In the genomic region with DNA sequence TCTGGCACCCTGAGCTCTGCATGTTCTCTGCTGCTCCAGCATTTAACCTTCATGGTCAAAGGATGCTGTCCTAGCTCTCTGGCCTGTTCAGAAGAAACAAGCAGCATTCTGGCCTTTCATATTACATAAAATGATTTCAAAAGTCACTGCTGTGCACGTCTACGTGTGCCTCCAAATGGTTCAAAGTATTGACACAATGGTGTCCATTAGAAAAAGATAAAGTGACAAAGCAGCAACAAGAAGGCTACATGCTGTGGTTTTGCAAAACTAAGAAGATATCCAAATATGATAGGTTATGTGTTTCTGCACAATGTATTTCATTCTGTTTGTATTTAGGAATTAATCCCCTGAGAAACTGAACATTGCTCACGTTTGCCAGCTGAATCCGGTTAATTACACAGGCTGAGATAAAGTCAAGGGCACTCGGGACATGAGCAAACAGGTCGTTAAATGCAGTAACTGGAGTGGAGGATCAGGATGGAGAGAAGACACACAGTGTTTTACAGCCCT, we compare ENCODE assay signal across 19 cellular contexts.
A peak's percentile ranks its signal among the peaks of the same experiment; 100 is the strongest.
DNase-seq lines count a peak whose midpoint lies in the region; ATAC-seq, FAIRE-seq and TF ChIP-seq lines count a peak whose summit lies in the region.
"Had no signal": no experiment of that assay in that cellular context is flagged by ENCODE, and none has a peak within 500 bp of the region (broad histone marks: within the 10 kb centered on the region; RNA-seq: fewer than 3 reads in every experiment).

No MANE protein-coding gene starts in this region.

- peaks cover 6% of the 10 kb centered on the region for H3K27me3 Mint-ChIP-seq in activated CD4-positive, alpha-beta memory T cell treated with anti-CD3 and anti-CD28 coated beads, Interleukin-2, amount 10 ng/mL, durations not matched to agents 7 days and 5 days

- no peaks in the 10 kb centered on the region for H3K36me3 Mint-ChIP-seq in activated CD4-positive, alpha-beta memory T cell treated with anti-CD3 and anti-CD28 coated beads, Interleukin-2, amount 10 ng/mL, durations not matched to agents 7 days and 5 days (ENCODE audit: low read depth)
- H3K36me3 Mint-ChIP-seq: naive thymus-derived CD8-positive, alpha-beta T cell had no signal

- no peaks in the 10 kb centered on the region for H3K4me1 ChIP-seq in esophagus squamous epithelium
- H3K4me1 ChIP-seq: breast epithelium had no signal

- intact Hi-C loops in esophagus squamous epithelium (cut with DNase I): no loop called here

- CTCF ChIA-PET in activated CD4-positive, alpha-beta memory T cell treated with anti-CD3 and anti-CD28 coated beads, Interleukin-2, amount 10 ng/mL, durations not matched to agents 7 days and 5 days (lab: Charles Lee): no interaction called here

- no peaks in the 10 kb centered on the region for H3K27me3 ChIP-seq in esophagus squamous epithelium
- H3K27me3 ChIP-seq: breast epithelium, dorsolateral prefrontal cortex had no signal

- POLR2A ChIA-PET in activated CD4-positive, alpha-beta memory T cell treated with anti-CD3 and anti-CD28 coated beads, Interleukin-2, amount 10 ng/mL, durations not matched to agents 7 days and 5 days (lab: Charles Lee): no interaction called here

- no peak overlapping the region for H3K4me3 ChIP-seq in esophagus squamous epithelium
- H3K4me3 ChIP-seq: breast epithelium, dorsolateral prefrontal cortex had no signal

- no peak overlapping the region for H3K27ac Mint-ChIP-seq in activated CD4-positive, alpha-beta memory T cell treated with anti-CD3 and anti-CD28 coated beads, Interleukin-2, amount 10 ng/mL, durations not matched to agents 7 days and 5 days
- H3K27ac Mint-ChIP-seq: activated T-helper 1 cell treated with anti-CD3 and anti-CD28 coated beads, Interleukin-12 subunit alpha, Interleukin-12 subunit beta, Interleukin-2, Interleukin-4 antibody, amounts not matched to agents 30 ng/mL and 10 ng/mL and 1 ng/mL, durations not matched to agents 14 hours and 24 hours and 36 hours; naive thymus-derived CD8-positive, alpha-beta T cell had no signal

- WGBS in esophagus squamous epithelium, 2 donors: 29 to 30% methylated on average over 6 of the region's 6 CpGs

- H3K9me3 Mint-ChIP-seq in activated CD4-positive, alpha-beta memory T cell treated with anti-CD3 and anti-CD28 coated beads, Interleukin-2, amount 10 ng/mL, durations not matched to agents 7 days and 5 days: no peaks in the 10 kb centered on the region
- H3K9me3 Mint-ChIP-seq: activated T-helper 1 cell treated with anti-CD3 and anti-CD28 coated beads, Interleukin-12 subunit alpha, Interleukin-12 subunit beta, Interleukin-2, Interleukin-4 antibody, amounts not matched to agents 30 ng/mL and 10 ng/mL and 1 ng/mL, durations not matched to agents 14 hours and 24 hours and 36 hours; naive thymus-derived CD8-positive, alpha-beta T cell had no signal

- H3K27ac ChIP-seq in esophagus squamous epithelium: no peak overlapping the region
- H3K27ac ChIP-seq: breast epithelium, dorsolateral prefrontal cortex had no signal

- peak; percentile 100 for FAIRE-seq in D721Med (lab: Jason Lieb, UNC)
- FAIRE-seq: HTR-8/SVneo had no signal

- no peaks in the 10 kb centered on the region for H3K9me3 ChIP-seq in esophagus squamous epithelium
- H3K9me3 ChIP-seq: breast epithelium had no signal

- no peak overlapping the region for H3K4me3 Mint-ChIP-seq in activated CD4-positive, alpha-beta memory T cell treated with anti-CD3 and anti-CD28 coated beads, Interleukin-2, amount 10 ng/mL, durations not matched to agents 7 days and 5 days
- H3K4me3 Mint-ChIP-seq: activated T-helper 1 cell treated with anti-CD3 and anti-CD28 coated beads, Interleukin-12 subunit alpha, Interleukin-12 subunit beta, Interleukin-2, Interleukin-4 antibody, amounts not matched to agents 30 ng/mL and 10 ng/mL and 1 ng/mL, durations not matched to agents 14 hours and 24 hours and 36 hours; naive thymus-derived CD8-positive, alpha-beta T cell had no signal

- no peaks in the 10 kb centered on the region for H3K36me3 ChIP-seq in esophagus squamous epithelium
- H3K36me3 ChIP-seq: breast epithelium had no signal

- no peak for TF ChIP-seq POLR2A in esophagus squamous epithelium (IDR thresholded peaks at IDR 0.05)

- DNase-seq in D721Med (ENCODE audit: insufficient read length, low spot score): no peak
- DNase-seq in NCI-H1105 (lab: John Stamatoyannopoulos, UW): peak; percentile 82
- peak; percentile 31 to 39 for DNase-seq in NCI-H524 (lab: John Stamatoyannopoulos, UW)
- DNase-seq in left kidney (ENCODE audit: low read depth, low spot score): peak; percentile 59
- DNase-seq in esophagus squamous epithelium (lab: John Stamatoyannopoulos, UW): no peak
- DNase-seq in stimulated activated CD4-positive, alpha-beta T cell treated with anti-CD3 and anti-CD28 coated beads, Interleukin-4, amount 100 ng/mL, for 24 hours: no peak
- DNase-seq in activated CD4-positive, alpha-beta memory T cell treated with anti-CD3 and anti-CD28 coated beads, Interleukin-2, amount 10 ng/mL, durations not matched to agents 7 days and 5 days: no peak
- DNase-seq: activated CD8-positive, alpha-beta memory T cell treated with anti-CD3 and anti-CD28 coated beads for 24 hours; Calu3; dorsolateral prefrontal cortex; glutamatergic neuron; HCEC 1CT; naive thymus-derived CD8-positive, alpha-beta T cell; substantia nigra had no signal

- TF ChIP-seq CTCF in D721Med (IDR thresholded peaks at IDR 0.05; ENCODE audit: insufficient read depth, missing control alignments) (no peak), esophagus squamous epithelium (IDR thresholded peaks at IDR 0.05) (no peak)

- no peak for ATAC-seq in HG03432 (IDR thresholded peaks at IDR 0.05; ENCODE audit: unreplicated experiment)
- ATAC-seq: esophagus mucosa; naive thymus-derived CD8-positive, alpha-beta T cell had no signal

- H3K4me1 Mint-ChIP-seq in activated CD4-positive, alpha-beta memory T cell treated with anti-CD3 and anti-CD28 coated beads, Interleukin-2, amount 10 ng/mL, durations not matched to agents 7 days and 5 days: no peaks in the 10 kb centered on the region
- H3K4me1 Mint-ChIP-seq: naive thymus-derived CD8-positive, alpha-beta T cell had no signal

Comparison
In these comparisons a context has a peak if more than half of its experiments do, and no peak if none do; other contexts are left out.
1. DNase-seq: peak in NCI-H1105 (single experiment), NCI-H524 (2 of 2) and left kidney (single experiment); none in D721Med (single experiment), esophagus squamous epithelium (single experiment), stimulated activated CD4-positive, alpha-beta T cell treated with anti-CD3 and anti-CD28 coated beads, Interleukin-4, amount 100 ng/mL, for 24 hours (single experiment) and activated CD4-positive, alpha-beta memory T cell treated with anti-CD3 and anti-CD28 coated beads, Interleukin-2, amount 10 ng/mL, durations not matched to agents 7 days and 5 days (single experiment).